Comparison of ENCODE assay signal across 1 cellular context in genomic region chr19:51690359-51691121, GRCh38.
A peak's percentile ranks its signal among the peaks of the same experiment; 100 is the strongest.
TF ChIP-seq lines count a peak whose summit lies in the region.

No MANE protein-coding gene starts in this region.

TF ChIP-seq in H1, 55 proteins besides CTCF, POLR2A, EP300 and RAD21:
- TF ChIP-seq PHF8 (conservative IDR thresholded peaks at IDR 0.05; ENCODE audit: low read depth, low read length) (no peak), JUND (IDR thresholded peaks at IDR 0.05; ENCODE audit: low read length) (no peak), BACH1 (IDR thresholded peaks at IDR 0.05; ENCODE audit: low read length) (no peak), TCF12 (IDR thresholded peaks at IDR 0.05; ENCODE audit: low read depth, low read length) (no peak), SP1 (IDR thresholded peaks at IDR 0.05; ENCODE audit: low read depth, low read length) (no peak), SIN3A (conservative IDR thresholded peaks at IDR 0.05 in 1 of 2, IDR thresholded peaks at IDR 0.05 in 1 of 2; ENCODE audit: low read depth in 1 of 2, low read length in 2 of 2) (0 out of 4 replicates have a peak, but pooled peaks of 1 of the 2 experiments have one; percentile 12), KDM4A (IDR thresholded peaks at IDR 0.05; ENCODE audit: low read depth, low read length, severe bottlenecking) (peak; percentile 43), ASH2L (IDR thresholded peaks at IDR 0.05; ENCODE audit: low read length) (peak; percentile 21), HDAC6 (IDR thresholded peaks at IDR 0.05; ENCODE audit: low read depth, low read length) (no peak), FOSL1 (IDR thresholded peaks at IDR 0.05; ENCODE audit: insufficient read depth, low read depth, low read length) (no peak), RBBP5 (IDR thresholded peaks at IDR 0.05; ENCODE audit: borderline replicate concordance, low read depth, low read length) (0 out of 2 replicates have a peak, but pooled peaks have one; percentile 37), RFX5 (IDR thresholded peaks at IDR 0.05; ENCODE audit: borderline replicate concordance, low read depth, low read length) (no peak), CTBP2 (IDR thresholded peaks at IDR 0.05; ENCODE audit: borderline replicate concordance, insufficient read depth, insufficient read length, low read length) (peak; percentile 78), NANOG (IDR thresholded peaks at IDR 0.05; ENCODE audit: insufficient read depth, low read depth, low read length, poor library complexity, severe bottlenecking) (no peak), RXRA (IDR thresholded peaks at IDR 0.05; ENCODE audit: insufficient read depth, low read depth, low read length) (0 out of 2 replicates have a peak, but pooled peaks have one; percentile 36), EGR1 (IDR thresholded peaks at IDR 0.05; ENCODE audit: borderline replicate concordance, low read depth, low read length) (peak; percentile 3; the same call in 1 of the 2 replicates), CHD1 (IDR thresholded peaks at IDR 0.05; ENCODE audit: low read depth, low read length) (no peak), TBP (IDR thresholded peaks at IDR 0.05; ENCODE audit: low read depth, low read length) (no peak), HDAC2 (IDR thresholded peaks at IDR 0.05; ENCODE audit: borderline replicate concordance in 1 of 2, low read depth in 2 of 2, low read length in 2 of 2) (peak in 1 of 2 experiments; percentile 73; a peak in 2 of 4 replicates), TEAD4 (IDR thresholded peaks at IDR 0.05; ENCODE audit: low read depth, low read length) (no peak)
